Comparison of ENCODE assay signal across 18 cellular contexts in genomic region chr6:21653902-21654301, GRCh38.
"Had no signal": no experiment of that assay in that cellular context is flagged by ENCODE, and none has a peak within 500 bp of the region (broad histone marks: within the 10 kb centered on the region; RNA-seq: fewer than 3 reads in every experiment).

No MANE protein-coding gene starts in this region.

- H3K4me3 ChIP-seq: breast epithelium, heart right ventricle, right atrium auricular region, tibial artery had no signal

- H3K4me3 Mint-ChIP-seq: nephron; stimulated activated naive B cell treated with anti-CD40 and anti-IgM and Interleukin-4, amounts not matched to agents 10 μg/mL and 1 μg/mL and 100 μg/mL, for 72 hours; T-helper 2 cell treated with Interferon-gamma antibody and Interleukin-4, amounts not matched to agents 5 μg/mL and 100 μg/mL, for 36 hours had no signal

- FAIRE-seq: frontal cortex, urothelium cell line had no signal

- H3K27ac Mint-ChIP-seq: nephron; stimulated activated naive B cell treated with anti-CD40 and anti-IgM and Interleukin-4, amounts not matched to agents 10 μg/mL and 1 μg/mL and 100 μg/mL, for 72 hours; T-helper 2 cell treated with Interferon-gamma antibody and Interleukin-4, amounts not matched to agents 5 μg/mL and 100 μg/mL, for 36 hours had no signal

- H3K9me3 ChIP-seq: breast epithelium, right atrium auricular region, tibial artery had no signal

- H3K27ac ChIP-seq: breast epithelium, epithelial cell of prostate, heart right ventricle, right atrium auricular region, tibial artery had no signal

- ATAC-seq: heart right ventricle; stimulated activated naive B cell treated with anti-CD40 and anti-IgM and Interleukin-4, amounts not matched to agents 10 μg/mL and 1 μg/mL and 100 μg/mL, for 72 hours had no signal

- H3K4me1 Mint-ChIP-seq: nephron; stimulated activated naive B cell treated with anti-CD40 and anti-IgM and Interleukin-4, amounts not matched to agents 10 μg/mL and 1 μg/mL and 100 μg/mL, for 72 hours had no signal

- DNase-seq: activated CD4-positive, alpha-beta T cell treated with anti-CD3 and anti-CD28 coated beads, Interleukin-2, amount 50 U/mL, for 1 hour; activated CD8-positive, alpha-beta memory T cell treated with anti-CD3 and anti-CD28 coated beads for 24 hours; activated gamma-delta T cell treated with Interleukin-2 at 50 U/mL for 16 hours; anterior cingulate cortex; cerebellar nuclear complex; effector memory CD4-positive, alpha-beta T cell; heart right ventricle; stimulated activated CD4-positive, alpha-beta T cell treated with anti-CD3 and anti-CD28 coated beads, Interleukin-4, amount 100 ng/mL, for 1 hour; stimulated activated naive B cell treated with anti-CD40 and anti-IgM and Interleukin-4, amounts not matched to agents 10 μg/mL and 1 μg/mL and 100 μg/mL, for 72 hours; tibial artery had no signal

- H3K4me1 ChIP-seq: breast epithelium, heart right ventricle, right atrium auricular region, tibial artery had no signal

- H3K36me3 ChIP-seq: breast epithelium, heart right ventricle, right atrium auricular region, tibial artery had no signal

- H3K27me3 Mint-ChIP-seq: progenitor cell of endocrine pancreas had no signal

- H3K27me3 ChIP-seq: breast epithelium, heart right ventricle, right atrium auricular region, tibial artery had no signal
